In the genomic region with DNA sequence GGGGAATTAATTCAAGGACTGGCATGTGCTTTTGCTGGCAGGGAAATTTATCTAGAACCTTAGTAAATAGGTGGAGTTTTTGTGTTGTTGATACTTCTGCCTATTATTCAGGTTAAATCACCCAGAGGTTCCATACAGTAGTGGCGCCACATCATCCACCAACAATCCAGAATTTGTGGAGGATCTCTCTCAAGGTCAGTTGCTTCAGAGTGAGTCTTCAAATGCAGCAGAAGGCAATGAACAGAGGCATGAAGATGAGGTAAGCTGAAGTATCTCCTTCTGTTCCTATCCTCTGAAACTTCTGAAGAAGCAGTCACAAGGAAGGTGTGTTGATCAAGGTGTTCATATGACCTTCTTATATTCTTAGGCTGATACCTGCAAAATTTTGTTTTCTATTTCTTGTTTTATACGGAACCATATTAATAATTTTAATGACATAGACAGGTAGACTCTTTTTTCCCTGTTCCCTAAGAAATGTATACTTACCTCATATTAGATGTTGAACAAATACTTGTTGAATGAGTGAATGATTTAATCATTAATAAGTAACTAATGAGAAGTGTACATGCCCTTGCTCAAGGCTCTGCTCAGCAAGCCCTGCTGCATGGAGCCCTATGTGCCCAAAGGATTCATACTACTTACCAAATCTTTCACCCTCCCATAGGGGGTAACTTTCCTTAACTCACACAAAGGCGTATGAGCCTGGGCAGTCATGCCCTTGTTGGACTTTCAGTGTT, we compare ENCODE assay signal across 17 cellular contexts. TPM values are rescaled to one million over a fixed set of nuclear protein-coding genes. Genes with fewer than 3 reads are reported as not detected.
DNase-seq lines count a peak whose midpoint lies in the region; ATAC-seq, FAIRE-seq and TF ChIP-seq lines count a peak whose summit lies in the region.
"Had no signal": no experiment of that assay in that cellular context is flagged by ENCODE, and none has a peak within 500 bp of the region (broad histone marks: within the 10 kb centered on the region; RNA-seq: fewer than 3 reads in every experiment).

No MANE protein-coding gene starts in this region.

- CTCF ChIA-PET in A549 (lab: Yijun Ruan, JAX) = interaction anchor here (1.1 kb wide), 1 partner anchor 45 kb away, joined by 4 read pairs; no protein-coding TSS in a partner anchor
- CTCF ChIA-PET in Caco-2 (lab: Charles Lee) = no interaction called here

- DNase-seq in A549 (ENCODE audit: low read depth in 1 of 2, low spot score in 1 of 2) = peak in 1 of 2 experiments; percentile 24
- DNase-seq in EL = peak; percentile 37
- no peak for DNase-seq in astrocyte (ENCODE audit: low read depth)
- peak; percentile 91 for DNase-seq in kidney tubule cell (ENCODE audit: low spot score)
- no peak for DNase-seq in NCI-H82 (lab: John Stamatoyannopoulos, UW)
- no peak for DNase-seq in Caco-2
- no peak for DNase-seq in GOT3 (lab: John Stamatoyannopoulos, UW)
- DNase-seq: CD4-positive, alpha-beta memory T cell; NCI-H1417; NCI-H187; NCI-H2107; NCI-H510A; PC-9 had no signal

- intact Hi-C loops in Caco-2 (cut with micrococcal nuclease; ENCODE audit: unreplicated experiment) = no loop called here

- H3K27ac ChIP-seq in A549 (0 out of 6 replicates have a peak overlapping the region, but pooled peaks of 1 of the 2 experiments have one; percentile 33), astrocyte (ENCODE audit: low read depth, low read length) (no peak overlapping the region)
- H3K27ac ChIP-seq: BLaER1, PC-9 had no signal

- no peak for TF ChIP-seq EP300 in A549 (IDR thresholded peaks at IDR 0.05)

- H3K4me3 ChIP-seq in A549 (no peak overlapping the region), astrocyte (ENCODE audit: insufficient read depth, low read depth, low read length) (no peak overlapping the region), Caco-2 (ENCODE audit: low read depth, low read length) (no peak overlapping the region)
- H3K4me3 ChIP-seq: BLaER1, GM12878, PC-9 had no signal

- H3K9me3 ChIP-seq in A549 (no peaks in the 10 kb centered on the region), astrocyte (ENCODE audit: insufficient read depth, low read depth, low read length) (no peaks in the 10 kb centered on the region), Caco-2 (no peaks in the 10 kb centered on the region)
- H3K9me3 ChIP-seq: BLaER1 had no signal

- 72% methylated on average over 3 of the region's 3 CpGs for WGBS in A549 (ENCODE audit: missing lambda C conversion rate)

- no peak overlapping the region for H3K9ac ChIP-seq in astrocyte (ENCODE audit: low read length)
- H3K9ac ChIP-seq: BLaER1 had no signal

- peak overlapping the region; percentile 20 for H3K27ac Mint-ChIP-seq in astrocyte (ENCODE audit: unreplicated experiment)
- no peak overlapping the region for H3K27ac Mint-ChIP-seq in Caco-2 (ENCODE audit: unreplicated experiment)

- H3K27me3 ChIP-seq in astrocyte (ENCODE audit: insufficient read depth, low read length) = no peaks in the 10 kb centered on the region
- no peaks in the 10 kb centered on the region for H3K27me3 ChIP-seq in Caco-2 (replicated peaks; ENCODE audit: control insufficient read depth, insufficient read depth, low read length)
- H3K27me3 ChIP-seq: BLaER1 had no signal

- H3K79me2 ChIP-seq in astrocyte (ENCODE audit: insufficient read depth, low read length) = no peaks in the 10 kb centered on the region

- H3K9me3 Mint-ChIP-seq in astrocyte (ENCODE audit: unreplicated experiment) (no peaks in the 10 kb centered on the region), Caco-2 (ENCODE audit: unreplicated experiment) (no peaks in the 10 kb centered on the region)
- H3K9me3 Mint-ChIP-seq: CD4-positive, alpha-beta memory T cell had no signal

- TF ChIP-seq CTCF in A549 (IDR thresholded peaks at IDR 0.05) = no peak
- TF ChIP-seq CTCF in astrocyte (IDR thresholded peaks at IDR 0.05; ENCODE audit: insufficient read depth, low read depth, low read length) = no peak
- no peak for TF ChIP-seq CTCF in Caco-2 (IDR thresholded peaks at IDR 0.05; ENCODE audit: insufficient read depth in 1 of 2, low read depth in 1 of 2, low read length in 1 of 2, severe bottlenecking in 1 of 2, unreplicated experiment in 1 of 2)

- H3K4me1 ChIP-seq in A549 (peaks cover 15% of the 10 kb centered on the region), astrocyte (ENCODE audit: insufficient read depth, low read length) (peaks cover 6% of the 10 kb centered on the region), Caco-2 (no peaks in the 10 kb centered on the region)
- H3K4me1 ChIP-seq: BLaER1 had no signal

- H3K4me2 ChIP-seq in A549 (peak overlapping the region; percentile 32), astrocyte (ENCODE audit: low read length) (no peak overlapping the region)
- H3K4me2 ChIP-seq: BLaER1, PC-9 had no signal

- H3K36me3 ChIP-seq in astrocyte (ENCODE audit: insufficient read depth, low read length) (peaks cover 8% of the 10 kb centered on the region), Caco-2 (ENCODE audit: control insufficient read depth, insufficient read depth, low read length) (no peaks in the 10 kb centered on the region)

- POLR2A ChIA-PET in A549 (lab: Yijun Ruan, JAX) = no interaction called here
- POLR2A ChIA-PET in Caco-2 (lab: Charles Lee) = no interaction called here

- peak; percentile 43 to 74; a peak in 5 of 6 replicates for ATAC-seq in A549
- no peak for ATAC-seq in GM18867 (IDR thresholded peaks at IDR 0.05; ENCODE audit: unreplicated experiment)
- ATAC-seq: GM12878 had no signal

- no peak for TF ChIP-seq RAD21 in A549 (conservative IDR thresholded peaks at IDR 0.05 in 1 of 2, IDR thresholded peaks at IDR 0.05 in 1 of 2)

- peaks cover 4% of the 10 kb centered on the region for H3K4me1 Mint-ChIP-seq in astrocyte (ENCODE audit: low read depth, unreplicated experiment)
- no peaks in the 10 kb centered on the region for H3K4me1 Mint-ChIP-seq in Caco-2 (ENCODE audit: low read depth, unreplicated experiment)

- TF ChIP-seq POLR2A in A549 (IDR thresholded peaks at IDR 0.05; ENCODE audit: low read length) = no peak

- H3K4me3 Mint-ChIP-seq in astrocyte (ENCODE audit: unreplicated experiment) (no peak overlapping the region), Caco-2 (ENCODE audit: unreplicated experiment) (no peak overlapping the region)
- H3K4me3 Mint-ChIP-seq: CD4-positive, alpha-beta memory T cell had no signal

- no peaks in the 10 kb centered on the region for H4K20me1 ChIP-seq in astrocyte (ENCODE audit: insufficient read depth, low read length)
- H4K20me1 ChIP-seq: BLaER1 had no signal

- H2AFZ ChIP-seq in astrocyte (ENCODE audit: low read depth, low read length) = no peak overlapping the region
- H2AFZ ChIP-seq: PC-9 had no signal

- no peak for FAIRE-seq in A549 (lab: Jason Lieb, UNC)
- no peak for FAIRE-seq in astrocyte (lab: Jason Lieb, UNC)
- FAIRE-seq: GM12878, H1 had no signal

- no TSS peak for BruUV-seq in Caco-2 (replicated peaks; lab: Mats Ljungman, UMichigan)

- peaks cover 19% of the 10 kb centered on the region for H3K36me3 Mint-ChIP-seq in astrocyte (ENCODE audit: low read depth, unreplicated experiment)
- H3K36me3 Mint-ChIP-seq in Caco-2 (ENCODE audit: insufficient read depth, unreplicated experiment) = peaks cover 22% of the 10 kb centered on the region

- H3K27me3 Mint-ChIP-seq in astrocyte (ENCODE audit: low read depth, unreplicated experiment) = no peaks in the 10 kb centered on the region
- no peaks in the 10 kb centered on the region for H3K27me3 Mint-ChIP-seq in Caco-2 (ENCODE audit: insufficient read depth, unreplicated experiment)
- H3K27me3 Mint-ChIP-seq: CD4-positive, alpha-beta memory T cell had no signal

TF ChIP-seq in A549, 52 proteins besides CTCF, POLR2A, EP300 and RAD21:
- TF ChIP-seq JUNB (IDR thresholded peaks at IDR 0.05) (no peak), HEYL (CRISPR knock-in tag; IDR thresholded peaks at IDR 0.05) (no peak), RFX5 (IDR thresholded peaks at IDR 0.05) (0 out of 2 replicates have a peak, but pooled peaks have one; percentile 20), BCL3 (IDR thresholded peaks at IDR 0.05) (no peak)
TF ChIP-seq in A549: peak in this region for 1.

RNA-seq across cellular contexts. Expression of gene HMG20A, which starts 43.6 kb away (rescaled TPM):
- polyA plus RNA-seq in A549 (2011; rRNA removed) (77.2 and 85.1 TPM in 2 replicates), A549 (2017; fragmentation: RNase III; extraction: RNeasy Plus Mini Kit Qiagen cat#74134 plus additional on column Dnase treatment) (29.1 to 33.2 TPM (median 29.5 TPM) in 3 replicates)
- polyA plus RNA-seq in A549 (2012; cell fraction: cytosol; rRNA removed) = 21.9 and 22.8 TPM in 2 replicates
- polyA plus RNA-seq in A549 (2012; cell fraction: nucleus; rRNA removed) = 21.7 and 24.5 TPM in 2 replicates
- 42.6 and 67.6 TPM in 2 replicates for polyA minus RNA-seq in A549 (2011; rRNA and poly(A)+ RNA removed)
- total RNA-seq in astrocyte (46.8 and 47.4 TPM in 2 replicates), Caco-2 (2022) (27.0 and 34.0 TPM in 2 replicates)

RNA-seq across cellular contexts. Expression of gene PEAK1, which starts 44.4 kb away (rescaled TPM):
- polyA plus RNA-seq in A549 (2011; rRNA removed) = 13.7 and 15.0 TPM in 2 replicates
- polyA plus RNA-seq in A549 (2012; cell fraction: cytosol; rRNA removed) = 3.9 and 4.3 TPM in 2 replicates
- 4.0 and 5.4 TPM in 2 replicates for polyA plus RNA-seq in A549 (2012; cell fraction: nucleus; rRNA removed)
- 7.5 to 9.1 TPM (median 8.0 TPM) in 3 replicates for polyA plus RNA-seq in A549 (2017; fragmentation: RNase III; extraction: RNeasy Plus Mini Kit Qiagen cat#74134 plus additional on column Dnase treatment)
- 24.2 and 25.0 TPM in 2 replicates for polyA minus RNA-seq in A549 (2011; rRNA and poly(A)+ RNA removed)
- 58.5 and 62.3 TPM in 2 replicates for total RNA-seq in astrocyte
- 18.4 and 21.8 TPM in 2 replicates for total RNA-seq in Caco-2 (2022)

Comparison
In these comparisons a context has a peak if more than half of its experiments do, and no peak if none do; other contexts are left out.
1. DNase-seq: peak in EL (single experiment) and kidney tubule cell (single experiment); none in astrocyte (single experiment), NCI-H82 (single experiment), Caco-2 (0 of 2) and GOT3 (single experiment).